30 cellular contexts compared by ENCODE assay signal in genomic region chr20:46823271-46823747, GRCh38.
DNase-seq lines count a peak whose midpoint lies in the region; ATAC-seq, FAIRE-seq and TF ChIP-seq lines count a peak whose summit lies in the region.
"Had no signal": no experiment of that assay in that cellular context is flagged by ENCODE, and none has a peak within 500 bp of the region (broad histone marks: within the 10 kb centered on the region; RNA-seq: fewer than 3 reads in every experiment).

No MANE protein-coding gene starts in this region.

- 4% methylated on average over 5 of the region's 5 CpGs for WGBS in HepG2 (ENCODE audit: low lambda C conversion rate)

- TF ChIP-seq POLR2A in Peyer's patch (IDR thresholded peaks at IDR 0.05), result peak in 1 of 2 donors; percentile 14
- TF ChIP-seq POLR2A in HepG2 (IDR thresholded peaks at IDR 0.05; ENCODE audit: insufficient read depth in 1 of 2, low read depth in 2 of 2, low read length in 2 of 2), result no peak

- H3K4me2 ChIP-seq in HepG2 (ENCODE audit: low read depth, low read length), result no peak overlapping the region

- H3K4me1 ChIP-seq in Peyer's patch (no peaks in the 10 kb centered on the region), HepG2 (ENCODE audit: insufficient read depth, low read length) (peaks cover 7% of the 10 kb centered on the region; the same call in 1 of the 2 replicates)
- H3K4me1 ChIP-seq: BE2C, esophagus muscularis mucosa, gastroesophageal sphincter, suprapubic skin had no signal

- POLR2A ChIA-PET in HepG2 (lab: Yijun Ruan, JAX), result no interaction called here
- POLR2A ChIA-PET in activated CD8-positive, alpha-beta T cell treated with anti-CD3 and anti-CD28 coated beads for 36 hours (lab: Charles Lee), result no interaction called here

- no peak overlapping the region for H2AFZ ChIP-seq in HepG2 (ENCODE audit: low read length)
- H2AFZ ChIP-seq: GM23248 had no signal

- H3K4me3 ChIP-seq in Peyer's patch, result no peak overlapping the region
- H3K4me3 ChIP-seq in fibroblast of mammary gland (ENCODE audit: control insufficient read depth, low read depth, low read length), result no peak overlapping the region
- H3K4me3 ChIP-seq in HepG2 (replicated peaks in 1 of 3; ENCODE audit: insufficient read depth in 1 of 3, low read depth in 2 of 3, low read length in 3 of 3), result no peak overlapping the region
- H3K4me3 ChIP-seq: esophagus muscularis mucosa, gastroesophageal sphincter, GM23248, MG63, suprapubic skin had no signal

- no peak overlapping the region for H3K27ac Mint-ChIP-seq in CD14-positive monocyte
- no peak overlapping the region for H3K27ac Mint-ChIP-seq in activated CD8-positive, alpha-beta T cell treated with anti-CD3 and anti-CD28 coated beads for 36 hours
- H3K27ac Mint-ChIP-seq: activated B cell treated with CpG ODN at 0.5 μM for 24 hours, HFFc6, natural killer cell had no signal

- no peaks in the 10 kb centered on the region for H4K20me1 ChIP-seq in HepG2 (ENCODE audit: insufficient read depth, low read length)

- H3K79me2 ChIP-seq in HepG2 (ENCODE audit: insufficient read depth, low read length), result no peaks in the 10 kb centered on the region

- intact Hi-C loops in HepG2 (cut with micrococcal nuclease; ENCODE audit: unreplicated experiment) (no loop called here), sciatic nerve (cut with DNase I) (no loop called here), CD14-positive monocyte (cut with micrococcal nuclease) (no loop called here)
- intact Hi-C loops in activated CD8-positive, alpha-beta T cell treated with anti-CD3 and anti-CD28 coated beads for 36 hours (cut with micrococcal nuclease), result no loop called here

- H3K27me3 ChIP-seq in Peyer's patch (no peaks in the 10 kb centered on the region), HepG2 (ENCODE audit: control insufficient read depth in 1 of 2, insufficient read depth in 2 of 2, low read length in 2 of 2) (peaks cover 3 to 36% of the 10 kb centered on the region in 2 experiments; a peak in 4 of 5 replicates)
- H3K27me3 ChIP-seq: MG63 had no signal

- peak; percentile 39; the same call in 2 of the 3 replicates for ATAC-seq in HepG2
- ATAC-seq in sciatic nerve, result peak; percentile 93
- no peak for ATAC-seq in activated CD8-positive, alpha-beta T cell treated with anti-CD3 and anti-CD28 coated beads for 36 hours
- ATAC-seq: gastroesophageal sphincter, natural killer cell had no signal

- no peaks in the 10 kb centered on the region for H3K36me3 Mint-ChIP-seq in CD14-positive monocyte
- no peaks in the 10 kb centered on the region for H3K36me3 Mint-ChIP-seq in activated CD8-positive, alpha-beta T cell treated with anti-CD3 and anti-CD28 coated beads for 36 hours (ENCODE audit: low read depth)
- H3K36me3 Mint-ChIP-seq: brain, natural killer cell had no signal

- H3K27ac ChIP-seq in Peyer's patch (peak overlapping the region in 2 of 4 donors; percentile 73 to 77), HepG2 (ENCODE audit: extremely low read length, insufficient read depth, low read length) (no peak overlapping the region)
- H3K27ac ChIP-seq: esophagus muscularis mucosa, gastroesophageal sphincter, GM23248, suprapubic skin had no signal

- peak in 2 of 3 donors; percentile 77 to 84 for DNase-seq in Peyer's patch
- DNase-seq in fibroblast of mammary gland (ENCODE audit: low read depth), result peak; percentile 14
- DNase-seq in HepG2 (ENCODE audit: low spot score), result no peak
- no peak for DNase-seq in sciatic nerve (ENCODE audit: low spot score)
- no peak for DNase-seq in superior temporal gyrus (ENCODE audit: extremely low spot score)
- DNase-seq in NCI-H1092 (lab: John Stamatoyannopoulos, UW), result no peak
- no peak for DNase-seq in CD14-positive monocyte (ENCODE audit: low spot score)
- no peak for DNase-seq in activated CD8-positive, alpha-beta T cell treated with anti-CD3 and anti-CD28 coated beads for 36 hours
- DNase-seq: activated B cell treated with CpG ODN at 0.5 μM for 24 hours; activated CD4-positive, alpha-beta T cell treated with anti-CD3 and anti-CD28 coated beads, Interleukin-2, amount 50 U/mL, for 4 hours; activated CD8-positive, alpha-beta memory T cell treated with anti-CD3 and anti-CD28 coated beads, Interleukin-2, amount 50 U/mL, for 48 hours; activated effector memory CD4-positive, alpha-beta T cell treated with anti-CD3 and anti-CD28 coated beads, Interleukin-2, amount 50 U/mL, for 16 hours; BE2C; DMS53; effector memory CD4-positive, alpha-beta T cell; GM23248; HFFc6; MG63; natural killer cell; NCI-H1417 treated with DMSO at 0.1 percent for 48 hours; NCI-H2081 treated with DMSO at 0.1 percent for 48 hours; NCI-H82; posterior cingulate gyrus; SHP77; T-helper 9 cell had no signal

- no peak for FAIRE-seq in HepG2 (lab: Jason Lieb, UNC)
- FAIRE-seq: G401.6 had no signal

- CTCF ChIA-PET in HepG2 (lab: Yijun Ruan, JAX; ENCODE audit: low intra/inter-chr PET ratio, low total read pairs), result interaction anchor here (0.6 kb wide), 1 partner anchor 35 kb away, joined by 3 read pairs; no protein-coding TSS in a partner anchor
- CTCF ChIA-PET in activated CD8-positive, alpha-beta T cell treated with anti-CD3 and anti-CD28 coated beads for 36 hours (lab: Charles Lee), result no interaction called here

- H3K9me3 ChIP-seq in Peyer's patch, result no peaks in the 10 kb centered on the region
- H3K9me3 ChIP-seq in HepG2 (ENCODE audit: low read length), result no peaks in the 10 kb centered on the region
- H3K9me3 ChIP-seq: BE2C, suprapubic skin had no signal

- H3K4me3 Mint-ChIP-seq in CD14-positive monocyte, result no peak overlapping the region
- no peak overlapping the region for H3K4me3 Mint-ChIP-seq in activated CD8-positive, alpha-beta T cell treated with anti-CD3 and anti-CD28 coated beads for 36 hours
- H3K4me3 Mint-ChIP-seq: activated B cell treated with CpG ODN at 0.5 μM for 24 hours, brain, HFFc6, natural killer cell had no signal

- peaks cover 0 to 11% (median 5%) of the 10 kb centered on the region in 7 donors for H3K9me3 Mint-ChIP-seq in CD14-positive monocyte
- peaks cover 5% of the 10 kb centered on the region for H3K9me3 Mint-ChIP-seq in activated CD8-positive, alpha-beta T cell treated with anti-CD3 and anti-CD28 coated beads for 36 hours
- H3K9me3 Mint-ChIP-seq: natural killer cell had no signal

- no peak for TF ChIP-seq RAD21 in HepG2 (CRISPR knock-in tag; IDR thresholded peaks at IDR 0.05)

- peaks cover 3 to 20% (median 16%) of the 10 kb centered on the region in 3 donors for H3K27me3 Mint-ChIP-seq in CD14-positive monocyte (ENCODE audit: low read depth in 3 of 3)
- H3K27me3 Mint-ChIP-seq in activated CD8-positive, alpha-beta T cell treated with anti-CD3 and anti-CD28 coated beads for 36 hours, result peaks cover 16% of the 10 kb centered on the region

- TF ChIP-seq EP300 in HepG2 (IDR thresholded peaks at IDR 0.05; ENCODE audit: low read depth in 2 of 2, low read length in 2 of 2) (no peak), HepG2 (CRISPR knock-in tag; IDR thresholded peaks at IDR 0.05; ENCODE audit: borderline replicate concordance) (no peak)

- no peaks in the 10 kb centered on the region for H3K4me1 Mint-ChIP-seq in CD14-positive monocyte
- no peaks in the 10 kb centered on the region for H3K4me1 Mint-ChIP-seq in activated CD8-positive, alpha-beta T cell treated with anti-CD3 and anti-CD28 coated beads for 36 hours (ENCODE audit: low read depth)
- H3K4me1 Mint-ChIP-seq: activated B cell treated with CpG ODN at 0.5 μM for 24 hours, brain, natural killer cell had no signal

- in situ Hi-C loops in HepG2 (cut with HindIII; ENCODE audit: extremely low pct_ligation_motif_present, low pct_unique_long_range_greater_than_20kb), result no loop called here

- BruUV-seq in HepG2 (replicated peaks; lab: Mats Ljungman, UMichigan), result no TSS peak

- H3K9ac ChIP-seq in HepG2 (ENCODE audit: insufficient read depth, low read depth, low read length), result no peak overlapping the region
- H3K9ac ChIP-seq: GM23248 had no signal

- TF ChIP-seq CTCF in Peyer's patch (IDR thresholded peaks at IDR 0.05) (no peak), fibroblast of mammary gland (conservative IDR thresholded peaks at IDR 0.05; ENCODE audit: control insufficient read depth, insufficient read depth, low read depth, low read length) (no peak), HepG2 (CRISPR knock-in tag; IDR thresholded peaks at IDR 0.05) (no peak), CD14-positive monocyte (IDR thresholded peaks at IDR 0.05) (no peak)
- no peak for TF ChIP-seq CTCF in activated CD8-positive, alpha-beta T cell treated with anti-CD3 and anti-CD28 coated beads for 36 hours (IDR thresholded peaks at IDR 0.05)

- no peaks in the 10 kb centered on the region for H3K36me3 ChIP-seq in Peyer's patch
- H3K36me3 ChIP-seq in HepG2 (replicated peaks in 1 of 2; ENCODE audit: control insufficient read depth in 1 of 2, insufficient read depth in 2 of 2, low read length in 2 of 2), result no peaks in the 10 kb centered on the region
- H3K36me3 ChIP-seq: BE2C, esophagus muscularis mucosa, gastroesophageal sphincter, MG63, suprapubic skin had no signal

TF ChIP-seq in HepG2, 621 proteins besides CTCF, POLR2A, EP300 and RAD21 (continues in another document):
- no peak for TF ChIP-seq ZUFSP (CRISPR knock-in tag; IDR thresholded peaks at IDR 0.05; ENCODE audit: borderline replicate concordance)
- no peak for TF ChIP-seq DNMT1 (CRISPR knock-in tag; IDR thresholded peaks at IDR 0.05)
- no peak for TF ChIP-seq ZNF564 (CRISPR knock-in tag; IDR thresholded peaks at IDR 0.05)

Comparison
In these comparisons a context has a peak if more than half of its experiments do, and no peak if none do; other contexts are left out.
1. DNase-seq: peak in Peyer's patch (2 of 3) and fibroblast of mammary gland (single experiment); none in HepG2 (single experiment), sciatic nerve (single experiment), superior temporal gyrus (single experiment), NCI-H1092 (single experiment), CD14-positive monocyte (single experiment) and activated CD8-positive, alpha-beta T cell treated with anti-CD3 and anti-CD28 coated beads for 36 hours (single experiment).